In the genomic region with DNA sequence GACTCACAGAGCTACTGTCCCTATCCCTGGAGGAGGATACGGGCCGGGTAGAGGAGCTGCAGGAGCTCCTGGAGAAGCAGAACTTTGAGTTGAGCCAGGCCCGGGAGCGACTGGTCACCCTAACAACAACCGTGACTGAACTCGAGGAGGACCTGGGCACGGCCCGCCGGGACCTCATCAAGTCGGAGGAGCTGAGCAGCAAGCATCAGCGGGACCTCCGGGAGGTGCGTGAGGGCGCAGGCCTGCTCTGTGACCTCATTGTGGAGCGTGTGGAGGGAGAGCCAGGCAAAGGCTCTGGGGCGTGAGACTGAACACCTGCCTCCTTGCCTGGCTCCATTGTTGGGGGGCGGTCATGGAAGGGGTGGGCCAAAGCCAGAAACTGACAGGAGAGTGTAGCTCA, we compare ENCODE assay signal across 1 cellular context.
TF ChIP-seq lines count a peak whose summit lies in the region.

No MANE protein-coding gene starts in this region.

TF ChIP-seq in H1, 55 proteins besides CTCF, POLR2A, EP300 and RAD21:
- TF ChIP-seq TCF12 (IDR thresholded peaks at IDR 0.05; ENCODE audit: low read depth, low read length) (no peak), NANOG (IDR thresholded peaks at IDR 0.05; ENCODE audit: insufficient read depth, low read depth, low read length, poor library complexity, severe bottlenecking) (no peak), SIRT6 (IDR thresholded peaks at IDR 0.05; ENCODE audit: low read length) (no peak), POLR2AphosphoS5 (IDR thresholded peaks at IDR 0.05; ENCODE audit: low read depth, low read length) (no peak), GTF2F1 (IDR thresholded peaks at IDR 0.05; ENCODE audit: borderline replicate concordance, low read depth, low read length) (no peak), GABPA (IDR thresholded peaks at IDR 0.05; ENCODE audit: borderline replicate concordance, insufficient read depth, low read length) (no peak), SP1 (IDR thresholded peaks at IDR 0.05; ENCODE audit: low read depth, low read length) (no peak), SUZ12 (IDR thresholded peaks at IDR 0.05; ENCODE audit: low read length) (no peak), HDAC6 (IDR thresholded peaks at IDR 0.05; ENCODE audit: low read depth, low read length) (no peak), ZNF274 (IDR thresholded peaks at IDR 0.05; ENCODE audit: borderline replicate concordance, extremely low read depth, low read length) (no peak), EGR1 (IDR thresholded peaks at IDR 0.05; ENCODE audit: borderline replicate concordance, low read depth, low read length) (no peak), CTBP2 (IDR thresholded peaks at IDR 0.05; ENCODE audit: borderline replicate concordance, insufficient read depth, insufficient read length, low read length) (no peak), FOSL1 (IDR thresholded peaks at IDR 0.05; ENCODE audit: insufficient read depth, low read depth, low read length) (no peak), SP2 (IDR thresholded peaks at IDR 0.05; ENCODE audit: low read length) (no peak), KDM5A (IDR thresholded peaks at IDR 0.05; ENCODE audit: low read length) (no peak)
- TF ChIP-seq, protein P1, sequence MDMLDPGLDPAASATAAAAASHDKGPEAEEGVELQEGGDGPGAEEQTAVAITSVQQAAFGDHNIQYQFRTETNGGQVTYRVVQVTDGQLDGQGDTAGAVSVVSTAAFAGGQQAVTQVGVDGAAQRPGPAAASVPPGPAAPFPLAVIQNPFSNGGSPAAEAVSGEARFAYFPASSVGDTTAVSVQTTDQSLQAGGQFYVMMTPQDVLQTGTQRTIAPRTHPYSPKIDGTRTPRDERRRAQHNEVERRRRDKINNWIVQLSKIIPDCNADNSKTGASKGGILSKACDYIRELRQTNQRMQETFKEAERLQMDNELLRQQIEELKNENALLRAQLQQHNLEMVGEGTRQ (IDR thresholded peaks at IDR 0.05; ENCODE audit: low read length), result no peak
